In the genomic region with DNA sequence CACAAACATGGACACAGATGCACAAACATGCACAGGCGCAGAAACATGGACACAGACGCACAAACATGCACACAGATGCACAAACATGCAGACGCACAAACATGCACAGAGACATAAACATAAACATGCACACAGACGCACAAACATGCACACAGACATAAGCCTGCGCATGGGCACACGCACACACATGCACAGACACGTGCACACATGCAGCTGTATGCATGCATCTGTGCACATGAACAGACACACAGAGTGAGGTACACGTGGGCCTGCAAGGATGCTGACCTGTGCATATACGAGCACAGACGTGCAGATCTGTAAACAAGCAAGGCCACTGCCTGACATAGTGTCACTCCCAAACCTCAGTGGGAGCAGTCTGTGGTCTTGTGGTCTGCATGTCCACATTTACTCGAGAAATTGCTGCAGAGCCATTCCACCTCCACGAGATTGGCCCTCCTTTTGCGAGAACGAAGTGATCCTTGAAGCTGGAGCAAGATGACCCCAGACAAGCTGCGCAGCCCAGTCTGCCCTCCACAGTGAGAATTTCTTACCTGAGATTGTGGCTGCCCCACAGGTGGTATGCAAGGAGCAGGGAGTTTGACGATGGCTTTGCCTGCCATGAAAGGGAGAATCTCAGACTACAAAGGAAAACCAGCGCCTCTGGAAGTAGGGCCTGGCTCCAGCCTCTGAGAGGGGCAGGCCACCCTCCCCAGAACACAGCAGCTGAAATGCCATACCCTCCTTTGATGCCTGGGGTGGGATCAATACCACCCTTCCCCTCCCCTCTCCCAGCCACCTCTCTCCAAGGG, we compare ENCODE assay signal across 20 cellular contexts.
"Had no signal": no experiment of that assay in that cellular context is flagged by ENCODE, and none has a peak within 500 bp of the region (broad histone marks: within the 10 kb centered on the region; RNA-seq: fewer than 3 reads in every experiment).

No MANE protein-coding gene starts in this region.

- H3K9ac ChIP-seq: parathyroid adenoma had no signal

- DNase-seq: activated CD4-positive, alpha-beta T cell treated with anti-CD3 and anti-CD28 coated beads, Interleukin-2, amount 50 U/mL, for 1 hour; activated CD4-positive, CD25-positive, alpha-beta regulatory T cell; activated CD8-positive, alpha-beta memory T cell treated with anti-CD3 and anti-CD28 coated beads for 24 hours; activated naive CD4-positive, alpha-beta T cell; activated naive CD8-positive, alpha-beta T cell treated with anti-CD3 and anti-CD28 coated beads, Interleukin-2, amount 10 ng/mL, durations not matched to agents 7 days and 5 days; cortex of kidney; effector CD4-positive, alpha-beta T cell; esophagus squamous epithelium; hippocampal formation; mammary epithelial cell; naive B cell; retina; stimulated activated CD4-positive, alpha-beta T cell treated with anti-CD3 and anti-CD28 coated beads, Interleukin-4, amount 100 ng/mL, for 24 hours; stimulated activated naive CD4-positive, alpha-beta T cell treated with Interleukin-2 at 50 U/mL for 16 hours; upper lobe of left lung had no signal

- ATAC-seq: left lung had no signal

- H3K9me3 ChIP-seq: esophagus squamous epithelium, left lung, suprapubic skin, upper lobe of left lung had no signal

- H3K4me1 ChIP-seq: esophagus squamous epithelium, left lung, parathyroid adenoma, suprapubic skin had no signal

- H3K27me3 ChIP-seq: upper lobe of left lung had no signal

- H3K79me2 ChIP-seq: parathyroid adenoma had no signal

- FAIRE-seq: endothelial cell of umbilical vein, keratinocyte had no signal

- H2AFZ ChIP-seq: parathyroid adenoma had no signal

- H3K27ac ChIP-seq: esophagus squamous epithelium, left lung, parathyroid adenoma, suprapubic skin, upper lobe of left lung had no signal

- H3K4me3 ChIP-seq: esophagus squamous epithelium, left lung, suprapubic skin, upper lobe of left lung had no signal

- H3K36me3 ChIP-seq: esophagus squamous epithelium, left lung, suprapubic skin, upper lobe of left lung had no signal
